Comparison of ENCODE assay signal across 1 cellular context in genomic region chr19:10086904-10087256, GRCh38.
TF ChIP-seq lines count a peak whose summit lies in the region.

No MANE protein-coding gene starts in this region.

TF ChIP-seq in K562, 482 proteins besides CTCF, POLR2A, EP300 and RAD21:
- TF ChIP-seq ZBTB2 (IDR thresholded peaks at IDR 0.05) (peak; percentile 7; the same call in 1 of the 2 replicates), KDM1A (IDR thresholded peaks at IDR 0.05) (0 out of 4 replicates have a peak, but pooled peaks of 1 of the 2 experiments have one; percentile 2), NUFIP1 (IDR thresholded peaks at IDR 0.05; ENCODE audit: partially characterized antibody) (no peak), IRF2 (CRISPR knock-in tag; IDR thresholded peaks at IDR 0.05) (no peak)
